2 cellular contexts compared by ENCODE assay signal in genomic region chr3:48082580-48083187, GRCh38.
TF ChIP-seq lines count a peak whose summit lies in the region.

No MANE protein-coding gene starts in this region.

TF ChIP-seq in IMR-90, 13 proteins besides CTCF, POLR2A, EP300 and RAD21:
- no peak for TF ChIP-seq BHLHE40 (IDR thresholded peaks at IDR 0.05; ENCODE audit: low read depth, low read length)
- TF ChIP-seq CEBPB (IDR thresholded peaks at IDR 0.05; ENCODE audit: low read depth, low read length), result no peak
- no peak for TF ChIP-seq SMC3 (IDR thresholded peaks at IDR 0.05; ENCODE audit: low read depth, low read length)
- TF ChIP-seq RFX5 (IDR thresholded peaks at IDR 0.05; ENCODE audit: low read depth, low read length), result no peak
- TF ChIP-seq ELK1 (IDR thresholded peaks at IDR 0.05; ENCODE audit: borderline replicate concordance, low read depth, low read length), result no peak
- TF ChIP-seq RCOR1 (IDR thresholded peaks at IDR 0.05; ENCODE audit: insufficient replicate concordance, low read length), result no peak
- no peak for TF ChIP-seq FOS (IDR thresholded peaks at IDR 0.05; ENCODE audit: low read depth, low read length)

TF ChIP-seq in K562, 482 proteins besides CTCF, POLR2A, EP300 and RAD21:
- TF ChIP-seq MEF2A (IDR thresholded peaks at IDR 0.05; ENCODE audit: control insufficient read depth, low read depth, low read length) (no peak), ZNF384 (IDR thresholded peaks at IDR 0.05; ENCODE audit: low read depth, low read length) (peak; percentile 68), IRF9 (tag; IDR thresholded peaks at IDR 0.05) (0 out of 2 replicates have a peak, but pooled peaks have one; percentile 40), LCOR (CRISPR knock-in tag; IDR thresholded peaks at IDR 0.05) (peak; percentile 92), MEF2D (tag; conservative IDR thresholded peaks at IDR 0.05; ENCODE audit: low read depth) (no peak), ARID1B (IDR thresholded peaks at IDR 0.05) (peak; percentile 87), DPF2 (IDR thresholded peaks at IDR 0.05) (peak; percentile 76; the same call in 1 of the 2 replicates), CBX2 (IDR thresholded peaks at IDR 0.05; ENCODE audit: insufficient read depth, low read length, poor library complexity, severe bottlenecking) (no peak), ZBTB2 (IDR thresholded peaks at IDR 0.05) (no peak), NKRF (IDR thresholded peaks at IDR 0.05; ENCODE audit: borderline replicate concordance) (no peak), ETS2 (tag; IDR thresholded peaks at IDR 0.05; ENCODE audit: borderline replicate concordance, poor library complexity, severe bottlenecking) (no peak), SMARCA4 (IDR thresholded peaks at IDR 0.05) (peak; percentile 63), CBFA2T2 (conservative IDR thresholded peaks at IDR 0.05) (peak; percentile 77), EHMT2 (IDR thresholded peaks at IDR 0.05) (peak; percentile 86), TAL1 (IDR thresholded peaks at IDR 0.05) (peak; percentile 79), NCOR1 (IDR thresholded peaks at IDR 0.05) (peak; percentile 64), E4F1 (CRISPR knock-in tag; IDR thresholded peaks at IDR 0.05; ENCODE audit: borderline replicate concordance) (no peak), DEAF1 (CRISPR knock-in tag; IDR thresholded peaks at IDR 0.05) (no peak), SMARCC2 (IDR thresholded peaks at IDR 0.05; ENCODE audit: low read depth) (0 out of 2 replicates have a peak, but pooled peaks have one; percentile 59), TRIM24 (IDR thresholded peaks at IDR 0.05) (peak; percentile 35 to 46; a peak in 2 of 4 replicates), AFF4 (CRISPR knock-in tag; IDR thresholded peaks at IDR 0.05) (no peak), HIVEP1 (CRISPR knock-in tag; IDR thresholded peaks at IDR 0.05) (no peak), MTA2 (IDR thresholded peaks at IDR 0.05; ENCODE audit: low read depth) (peak; percentile 71), CBFA2T3 (IDR thresholded peaks at IDR 0.05) (peak; percentile 88), STAG1 (CRISPR knock-in tag; IDR thresholded peaks at IDR 0.05; ENCODE audit: borderline replicate concordance) (no peak), UBTF (IDR thresholded peaks at IDR 0.05; ENCODE audit: borderline replicate concordance in 1 of 2, low read depth in 2 of 2, low read length in 2 of 2) (no peak), MECOM (CRISPR knock-in tag; IDR thresholded peaks at IDR 0.05) (peak; percentile 61), MEIS2 (IDR thresholded peaks at IDR 0.05; ENCODE audit: partially characterized antibody) (peak; percentile 24), TCF3 (CRISPR knock-in tag; IDR thresholded peaks at IDR 0.05) (peak; percentile 87), STAT5A (IDR thresholded peaks at IDR 0.05; ENCODE audit: borderline replicate concordance, low read length) (peak; percentile 36; the same call in 1 of the 2 replicates), ZNF408 (CRISPR knock-in tag; IDR thresholded peaks at IDR 0.05; ENCODE audit: low read depth) (no peak), IFI16 (CRISPR knock-in tag; IDR thresholded peaks at IDR 0.05) (no peak), ZNF274 (IDR thresholded peaks at IDR 0.05; ENCODE audit: borderline replicate concordance, low read depth, low read length) (no peak), SMARCA5 (IDR thresholded peaks at IDR 0.05) (0 out of 2 replicates have a peak, but pooled peaks have one; percentile 28), ZNF121 (CRISPR knock-in tag; conservative IDR thresholded peaks at IDR 0.05) (peak; percentile 76), NFIC (IDR thresholded peaks at IDR 0.05) (no peak; the same call in 1 of the 2 replicates), TEAD4 (IDR thresholded peaks at IDR 0.05; ENCODE audit: low read length) (peak; percentile 83), TEAD4 (CRISPR knock-in tag; IDR thresholded peaks at IDR 0.05; ENCODE audit: borderline replicate concordance) (no peak)
